ENCODE assay signal across 7 cellular contexts in genomic region chr12:108035372-108035771, GRCh38.
"Had no signal": no experiment of that assay in that cellular context is flagged by ENCODE, and none has a peak within 500 bp of the region (broad histone marks: within the 10 kb centered on the region; RNA-seq: fewer than 3 reads in every experiment).

No MANE protein-coding gene starts in this region.

- FAIRE-seq: H1, H54 had no signal

- H3K4me3 Mint-ChIP-seq: GM23338, H9, IgD-negative memory B cell had no signal

- H3K4me1 Mint-ChIP-seq: IgD-negative memory B cell had no signal

- H2AFZ ChIP-seq: GM23338 had no signal

- DNase-seq: H9, HCEC 1CT, KG1 had no signal

- ATAC-seq: GM23338 had no signal

- H3K4me3 ChIP-seq: GM23338 had no signal

- H3K4me2 ChIP-seq: GM23338 had no signal

- H3K9me3 Mint-ChIP-seq: GM23338, H9, IgD-negative memory B cell had no signal

- H3K27ac Mint-ChIP-seq: GM23338, H9, IgD-negative memory B cell had no signal
